In the genomic region with DNA sequence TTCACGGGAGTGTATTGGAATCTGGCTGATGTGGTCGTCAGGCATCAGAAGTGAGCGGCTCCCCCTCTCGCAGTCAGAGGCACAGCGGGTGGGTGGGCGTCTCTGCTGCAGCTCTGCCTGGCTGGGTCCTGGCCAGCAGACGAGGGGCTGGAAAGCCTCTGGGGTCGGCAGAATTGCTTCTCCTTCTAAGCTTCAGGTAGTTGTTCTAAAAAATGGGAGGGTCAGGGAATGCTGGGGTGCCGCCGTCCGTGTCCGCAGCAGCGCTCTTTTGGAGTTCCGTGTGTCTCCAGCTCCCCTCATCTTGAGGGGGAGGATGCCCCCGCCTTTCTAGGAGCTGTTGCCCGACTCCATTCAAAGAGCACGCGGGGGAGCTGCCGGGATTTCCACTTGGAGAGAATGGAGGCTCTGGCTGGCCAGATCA, we compare ENCODE assay signal across 2 cellular contexts.
TF ChIP-seq lines count a peak whose summit lies in the region.

No MANE protein-coding gene starts in this region.

TF ChIP-seq in SK-N-SH, 30 proteins besides CTCF, POLR2A, EP300 and RAD21 (continued from another document):
- TF ChIP-seq, protein P1, sequence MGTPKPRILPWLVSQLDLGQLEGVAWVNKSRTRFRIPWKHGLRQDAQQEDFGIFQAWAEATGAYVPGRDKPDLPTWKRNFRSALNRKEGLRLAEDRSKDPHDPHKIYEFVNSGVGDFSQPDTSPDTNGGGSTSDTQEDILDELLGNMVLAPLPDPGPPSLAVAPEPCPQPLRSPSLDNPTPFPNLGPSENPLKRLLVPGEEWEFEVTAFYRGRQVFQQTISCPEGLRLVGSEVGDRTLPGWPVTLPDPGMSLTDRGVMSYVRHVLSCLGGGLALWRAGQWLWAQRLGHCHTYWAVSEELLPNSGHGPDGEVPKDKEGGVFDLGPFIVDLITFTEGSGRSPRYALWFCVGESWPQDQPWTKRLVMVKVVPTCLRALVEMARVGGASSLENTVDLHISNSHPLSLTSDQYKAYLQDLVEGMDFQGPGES (IDR thresholded peaks at IDR 0.05; ENCODE audit: low read depth, low read length): no peak
- TF ChIP-seq, protein P2, sequence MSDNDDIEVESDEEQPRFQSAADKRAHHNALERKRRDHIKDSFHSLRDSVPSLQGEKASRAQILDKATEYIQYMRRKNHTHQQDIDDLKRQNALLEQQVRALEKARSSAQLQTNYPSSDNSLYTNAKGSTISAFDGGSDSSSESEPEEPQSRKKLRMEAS (IDR thresholded peaks at IDR 0.05; ENCODE audit: low read depth): no peak
- TF ChIP-seq RXRA (IDR thresholded peaks at IDR 0.05; ENCODE audit: borderline replicate concordance, low read depth) (no peak), YY1 (IDR thresholded peaks at IDR 0.05; ENCODE audit: low read depth) (no peak), FOXJ3 (CRISPR knock-in tag; IDR thresholded peaks at IDR 0.05) (no peak), FOXM1 (IDR thresholded peaks at IDR 0.05; ENCODE audit: low read depth) (no peak), POLR2AphosphoS5 (IDR thresholded peaks at IDR 0.05; ENCODE audit: low read depth, low read length) (no peak), EZH2phosphoT487 (IDR thresholded peaks at IDR 0.05; ENCODE audit: borderline replicate concordance, low read depth) (no peak), NRF1 (IDR thresholded peaks at IDR 0.05; ENCODE audit: low read depth, low read length) (no peak), ELF1 (IDR thresholded peaks at IDR 0.05) (no peak), SMC3 (IDR thresholded peaks at IDR 0.05; ENCODE audit: low read depth, low read length) (no peak), JUND (IDR thresholded peaks at IDR 0.05) (no peak)

TF ChIP-seq in SK-N-SH treated with all-trans-retinoic acid at 6 μM for 48 hours, 23 proteins besides CTCF, POLR2A, EP300 and RAD21 (continued from another document):
- TF ChIP-seq, protein P3, sequence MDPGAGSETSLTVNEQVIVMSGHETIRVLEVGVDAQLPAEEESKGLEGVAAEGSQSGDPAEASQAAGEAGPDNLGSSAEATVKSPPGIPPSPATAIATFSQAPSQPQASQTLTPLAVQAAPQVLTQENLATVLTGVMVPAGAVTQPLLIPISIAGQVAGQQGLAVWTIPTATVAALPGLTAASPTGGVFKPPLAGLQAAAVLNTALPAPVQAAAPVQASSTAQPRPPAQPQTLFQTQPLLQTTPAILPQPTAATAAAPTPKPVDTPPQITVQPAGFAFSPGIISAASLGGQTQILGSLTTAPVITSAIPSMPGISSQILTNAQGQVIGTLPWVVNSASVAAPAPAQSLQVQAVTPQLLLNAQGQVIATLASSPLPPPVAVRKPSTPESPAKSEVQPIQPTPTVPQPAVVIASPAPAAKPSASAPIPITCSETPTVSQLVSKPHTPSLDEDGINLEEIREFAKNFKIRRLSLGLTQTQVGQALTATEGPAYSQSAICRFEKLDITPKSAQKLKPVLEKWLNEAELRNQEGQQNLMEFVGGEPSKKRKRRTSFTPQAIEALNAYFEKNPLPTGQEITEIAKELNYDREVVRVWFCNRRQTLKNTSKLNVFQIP (CRISPR knock-in tag; IDR thresholded peaks at IDR 0.05; ENCODE audit: borderline replicate concordance, low read depth): no peak
- TF ChIP-seq RARB (CRISPR knock-in tag; IDR thresholded peaks at IDR 0.05) (no peak), TCF4 (CRISPR knock-in tag; IDR thresholded peaks at IDR 0.05; ENCODE audit: borderline replicate concordance) (no peak), OSR1 (CRISPR knock-in tag; IDR thresholded peaks at IDR 0.05) (no peak), ZNF565 (CRISPR knock-in tag; conservative IDR thresholded peaks at IDR 0.05; ENCODE audit: low read depth) (no peak), ZNF70 (CRISPR knock-in tag; IDR thresholded peaks at IDR 0.05) (no peak), ZC3H10 (CRISPR knock-in tag; IDR thresholded peaks at IDR 0.05) (no peak), BACH2 (CRISPR knock-in tag; IDR thresholded peaks at IDR 0.05; ENCODE audit: borderline replicate concordance) (no peak), TOX (CRISPR knock-in tag; IDR thresholded peaks at IDR 0.05; ENCODE audit: borderline replicate concordance) (no peak), ZNF8 (CRISPR knock-in tag; IDR thresholded peaks at IDR 0.05) (no peak), ZFP30 (CRISPR knock-in tag; IDR thresholded peaks at IDR 0.05) (no peak), SNAI2 (CRISPR knock-in tag; IDR thresholded peaks at IDR 0.05) (no peak), CSDC2 (CRISPR knock-in tag; IDR thresholded peaks at IDR 0.05) (no peak), ARNTL (CRISPR knock-in tag; IDR thresholded peaks at IDR 0.05; ENCODE audit: borderline replicate concordance, low read depth) (no peak), PPARA (CRISPR knock-in tag; IDR thresholded peaks at IDR 0.05; ENCODE audit: borderline replicate concordance) (no peak), GLIS3 (CRISPR knock-in tag; IDR thresholded peaks at IDR 0.05) (no peak)
- TF ChIP-seq, protein P4, sequence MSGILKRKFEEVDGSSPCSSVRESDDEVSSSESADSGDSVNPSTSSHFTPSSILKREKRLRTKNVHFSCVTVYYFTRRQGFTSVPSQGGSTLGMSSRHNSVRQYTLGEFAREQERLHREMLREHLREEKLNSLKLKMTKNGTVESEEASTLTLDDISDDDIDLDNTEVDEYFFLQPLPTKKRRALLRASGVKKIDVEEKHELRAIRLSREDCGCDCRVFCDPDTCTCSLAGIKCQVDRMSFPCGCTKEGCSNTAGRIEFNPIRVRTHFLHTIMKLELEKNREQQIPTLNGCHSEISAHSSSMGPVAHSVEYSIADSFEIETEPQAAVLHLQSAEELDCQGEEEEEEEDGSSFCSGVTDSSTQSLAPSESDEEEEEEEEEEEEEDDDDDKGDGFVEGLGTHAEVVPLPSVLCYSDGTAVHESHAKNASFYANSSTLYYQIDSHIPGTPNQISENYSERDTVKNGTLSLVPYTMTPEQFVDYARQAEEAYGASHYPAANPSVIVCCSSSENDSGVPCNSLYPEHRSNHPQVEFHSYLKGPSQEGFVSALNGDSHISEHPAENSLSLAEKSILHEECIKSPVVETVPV (CRISPR knock-in tag; IDR thresholded peaks at IDR 0.05): no peak
- TF ChIP-seq, protein P5, sequence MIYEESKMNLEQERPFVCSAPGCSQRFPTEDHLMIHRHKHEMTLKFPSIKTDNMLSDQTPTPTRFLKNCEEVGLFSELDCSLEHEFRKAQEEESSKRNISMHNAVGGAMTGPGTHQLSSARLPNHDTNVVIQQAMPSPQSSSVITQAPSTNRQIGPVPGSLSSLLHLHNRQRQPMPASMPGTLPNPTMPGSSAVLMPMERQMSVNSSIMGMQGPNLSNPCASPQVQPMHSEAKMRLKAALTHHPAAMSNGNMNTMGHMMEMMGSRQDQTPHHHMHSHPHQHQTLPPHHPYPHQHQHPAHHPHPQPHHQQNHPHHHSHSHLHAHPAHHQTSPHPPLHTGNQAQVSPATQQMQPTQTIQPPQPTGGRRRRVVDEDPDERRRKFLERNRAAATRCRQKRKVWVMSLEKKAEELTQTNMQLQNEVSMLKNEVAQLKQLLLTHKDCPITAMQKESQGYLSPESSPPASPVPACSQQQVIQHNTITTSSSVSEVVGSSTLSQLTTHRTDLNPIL (CRISPR knock-in tag; IDR thresholded peaks at IDR 0.05; ENCODE audit: low read depth): no peak
TF ChIP-seq in SK-N-SH treated with all-trans-retinoic acid at 6 μM for 48 hours: peak in this region for 0.
